In genomic region chr6:36804549-36804948, GRCh38 we compare ENCODE assay signal across 1 cellular context.
TF ChIP-seq lines count a peak whose summit lies in the region.

No MANE protein-coding gene starts in this region.

TF ChIP-seq in GM23338, 12 proteins besides CTCF, POLR2A, EP300 and RAD21 (continued from another document):
- TF ChIP-seq ZNF462 (CRISPR knock-in tag; IDR thresholded peaks at IDR 0.05), result no peak
